Comparison of ENCODE assay signal across 18 cellular contexts in the genomic region with DNA sequence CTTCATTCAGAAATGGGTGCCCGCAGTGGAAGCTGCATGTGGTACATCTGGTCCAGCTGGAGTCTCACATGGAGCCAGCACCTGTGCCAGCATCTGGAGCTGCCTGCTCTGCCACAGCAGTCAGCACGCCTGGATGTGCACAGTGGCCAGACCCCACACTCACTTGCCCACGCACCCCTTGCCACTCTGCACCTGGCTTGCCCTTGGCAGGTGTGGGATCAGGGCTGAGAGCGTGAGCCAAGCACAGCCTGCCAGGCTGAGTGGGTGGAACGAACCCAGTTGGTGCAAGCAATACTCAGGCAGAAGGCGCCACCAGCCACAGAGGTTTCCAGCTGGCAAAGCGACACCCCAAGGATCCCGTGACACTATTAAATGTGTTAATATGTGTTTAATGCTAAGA.
"Had no signal": no experiment of that assay in that cellular context is flagged by ENCODE, and none has a peak within 500 bp of the region (broad histone marks: within the 10 kb centered on the region; RNA-seq: fewer than 3 reads in every experiment).

No MANE protein-coding gene starts in this region.

- H3K4me3 ChIP-seq: K562 had no signal

- ATAC-seq: K562 had no signal

- H3K9ac ChIP-seq: KMS-11, SK-N-SH had no signal

- H3K4me2 ChIP-seq: KMS-11, SK-N-SH had no signal

- H3K9me3 ChIP-seq: SK-N-SH had no signal

- H3K27ac ChIP-seq: HL-60, KMS-11 had no signal

- DNase-seq: Kasumi-1, MM.1S, NCI-H1092 treated with DMSO at 0.1 percent for 48 hours, NCI-H1436, NCI-H187, NCI-H2029 treated with DMSO at 0.1 percent for 48 hours, NCI-H2171 treated with DMSO at 0.1 percent for 48 hours, NCI-H345, NCI-H446 treated with DMSO at 0.1 percent for 48 hours, NCI-H510A treated with DMSO at 0.1 percent for 48 hours, NCI-H526, NCI-H82, Right ventricle myocardium superior, RPMI8226, SK-N-SH had no signal
